8 cellular contexts compared by ENCODE assay signal in genomic region chr16:1942810-1943726, GRCh38. TPM values are rescaled to one million over a fixed set of nuclear protein-coding genes. Genes with fewer than 3 reads are reported as not detected.
A peak's percentile ranks its signal among the peaks of the same experiment; 100 is the strongest.
DNase-seq lines count a peak whose midpoint lies in the region; ATAC-seq and TF ChIP-seq lines count a peak whose summit lies in the region.

TSS of gene MSRB1 (minus strand) at chr16:1943199. CDS start at chr16:1943156, 43 bp downstream.

- no TSS peak for BruUV-seq in Panc1 (replicated peaks; lab: Mats Ljungman, UMichigan)

- H3K4me1 ChIP-seq in Panc1 (ENCODE audit: control insufficient read depth, insufficient read depth, low read length) (peaks cover 11% of the 10 kb centered on the region), muscle layer of duodenum (ENCODE audit: control insufficient read depth in 1 of 2, insufficient read depth in 2 of 2, low read length in 2 of 2) (peaks cover 10 to 15% of the 10 kb centered on the region in 2 donors)

- in situ Hi-C loops in Panc1 (cut with HindIII; ENCODE audit: low pct_unique_long_range_greater_than_20kb, low sequenced_read_pairs) = no loop called here

- no peak for TF ChIP-seq CTCF in Panc1 (IDR thresholded peaks at IDR 0.05)

- no peaks in the 10 kb centered on the region for H3K27me3 Mint-ChIP-seq in activated T-cell treated with anti-CD3 and anti-CD28 coated beads, Interleukin-2, amount 50 U/mL, for 4 hours (ENCODE audit: low read depth)

- no peaks in the 10 kb centered on the region for H3K9me3 Mint-ChIP-seq in activated T-cell treated with anti-CD3 and anti-CD28 coated beads, Interleukin-2, amount 50 U/mL, for 4 hours

- DNase-seq in DMS153 treated with DMSO at 0.1 percent for 48 hours (lab: John Stamatoyannopoulos, UW; ENCODE audit: unreplicated experiment) (peak; percentile 96), KG1 (lab: John Stamatoyannopoulos, UW) (peak; percentile 97), Panc1 (ENCODE audit: low read depth, low spot score) (no peak), erythroblast (lab: John Stamatoyannopoulos, UW) (peak; percentile 95)
- peak; percentile 99 for DNase-seq in activated T-cell treated with anti-CD3 and anti-CD28 coated beads, Interleukin-2, amount 50 U/mL, for 4 hours
- peak; percentile 98 to 99 for DNase-seq in stimulated activated CD8-positive, alpha-beta memory T cell treated with anti-CD3 and anti-CD28 coated beads, Interleukin-7, amount 100 ng/mL, for 4 hours (ENCODE audit: low read depth in 2 of 2)

- H3K4me1 Mint-ChIP-seq in activated T-cell treated with anti-CD3 and anti-CD28 coated beads, Interleukin-2, amount 50 U/mL, for 4 hours (ENCODE audit: low read depth) = peaks cover 27% of the 10 kb centered on the region

- TF ChIP-seq POLR2A in erythroblast (IDR thresholded peaks at IDR 0.05; ENCODE audit: low read length) = peak; percentile 64

- POLR2A ChIA-PET in Panc1 (lab: Charles Lee) = interaction anchor here (0.6 kb wide), 1 partner anchor 332 kb away, joined by 5 read pairs; no protein-coding TSS in a partner anchor

- ATAC-seq in GM21723 (IDR thresholded peaks at IDR 0.05; ENCODE audit: unreplicated experiment) = peak; percentile 84
- peak; percentile 96 for ATAC-seq in Panc1
- ATAC-seq in activated T-cell treated with anti-CD3 and anti-CD28 coated beads, Interleukin-2, amount 50 U/mL, for 4 hours = peak; percentile 96 to 98

- peaks cover 5% of the 10 kb centered on the region for H3K36me3 Mint-ChIP-seq in activated T-cell treated with anti-CD3 and anti-CD28 coated beads, Interleukin-2, amount 50 U/mL, for 4 hours (ENCODE audit: insufficient read depth)

- CTCF ChIA-PET in Panc1 (lab: Charles Lee) = interaction anchor here (0.5 kb wide), 1 partner anchor 22 kb away, joined by 6 read pairs; the partner anchor contains the start of gene RPS2

- H3K27me3 ChIP-seq in Panc1 (ENCODE audit: control insufficient read depth, insufficient read depth, low read length) = no peaks in the 10 kb centered on the region
- no peaks in the 10 kb centered on the region for H3K27me3 ChIP-seq in muscle layer of duodenum (ENCODE audit: low read depth, low read length)

- peak within 1 kb of the TSS; percentile 87 for H3K4me3 Mint-ChIP-seq in activated T-cell treated with anti-CD3 and anti-CD28 coated beads, Interleukin-2, amount 50 U/mL, for 4 hours

- H3K27ac ChIP-seq in Panc1 (ENCODE audit: low read length) (peak within 1 kb of the TSS; percentile 82), muscle layer of duodenum (ENCODE audit: low read length) (peak within 1 kb of the TSS; percentile 60)

- H3K36me3 ChIP-seq in Panc1 (ENCODE audit: control insufficient read depth, insufficient read depth, low read length) (no peaks in the 10 kb centered on the region; the same call in 1 of the 2 replicates), muscle layer of duodenum (ENCODE audit: control insufficient read depth in 1 of 2, insufficient read depth in 2 of 2, low read length in 2 of 2) (peaks cover 10 to 28% of the 10 kb centered on the region in 2 donors)

- intact Hi-C loops in Panc1 (cut with micrococcal nuclease; ENCODE audit: unreplicated experiment) = no loop called here

- H3K4me3 ChIP-seq in Panc1 (ENCODE audit: low read depth in 2 of 2, low read length in 2 of 2) = peak within 1 kb of the TSS; percentile 60 to 78
- H3K4me3 ChIP-seq in muscle layer of duodenum (ENCODE audit: low read depth in 1 of 2, low read length in 2 of 2) = peak within 1 kb of the TSS; percentile 74 to 95

- no peaks in the 10 kb centered on the region for H3K9me3 ChIP-seq in Panc1 (ENCODE audit: control insufficient read depth, insufficient read depth, low read depth, low read length)
- H3K9me3 ChIP-seq in muscle layer of duodenum (ENCODE audit: control insufficient read depth in 1 of 2, low read length in 2 of 2) = no peaks in the 10 kb centered on the region

RNA-seq across cellular contexts. Expression of gene MSRB1, which starts in this region (rescaled TPM):
- 25.3 TPM for total RNA-seq in Panc1 (2021; ENCODE audit: unreplicated experiment)
- polyA plus RNA-seq in Panc1 (2012; ENCODE audit: insufficient read length) = 44.3 TPM
- 10 to 100 TPM; 16.8 to 19.4 (median 17.6) TPM for total RNA-seq in activated T-cell treated with anti-CD3 and anti-CD28 coated beads, Interleukin-2, amount 50 U/mL, for 4 hours
